ENCODE assay signal across 1 cellular context in the genomic region with DNA sequence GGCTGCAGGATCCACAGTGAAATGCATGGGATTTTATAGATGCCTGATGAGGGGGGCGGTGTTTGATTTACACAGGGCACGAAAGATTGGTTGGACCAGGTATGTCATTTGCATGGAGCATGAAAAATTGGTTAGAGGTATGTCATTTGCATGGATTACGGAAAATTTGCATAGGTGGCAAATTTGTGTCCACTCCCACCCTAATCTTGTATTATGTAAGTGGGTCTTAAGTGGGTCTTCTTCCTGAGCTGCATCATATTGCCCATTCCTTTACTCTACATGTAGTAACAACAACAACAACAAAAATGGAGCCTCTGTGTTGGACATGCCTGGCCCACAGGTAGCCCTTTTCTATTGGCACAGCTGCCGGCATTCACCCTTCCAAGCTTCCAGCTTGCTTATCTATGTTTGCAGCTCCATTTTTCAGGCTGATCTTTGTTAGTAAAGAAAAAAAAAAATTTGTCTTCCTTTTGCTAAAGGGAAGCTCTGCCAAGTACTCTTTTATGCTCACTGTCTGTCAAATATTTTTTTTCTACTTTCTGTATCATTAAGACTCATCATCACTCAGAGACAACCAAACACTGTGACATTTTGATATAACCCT.
A peak's percentile ranks its signal among the peaks of the same experiment; 100 is the strongest.
TF ChIP-seq lines count a peak whose summit lies in the region.

No MANE protein-coding gene starts in this region.

TF ChIP-seq in K562, 482 proteins besides CTCF, POLR2A, EP300 and RAD21 (continued from another document):
- TF ChIP-seq, protein P1, sequence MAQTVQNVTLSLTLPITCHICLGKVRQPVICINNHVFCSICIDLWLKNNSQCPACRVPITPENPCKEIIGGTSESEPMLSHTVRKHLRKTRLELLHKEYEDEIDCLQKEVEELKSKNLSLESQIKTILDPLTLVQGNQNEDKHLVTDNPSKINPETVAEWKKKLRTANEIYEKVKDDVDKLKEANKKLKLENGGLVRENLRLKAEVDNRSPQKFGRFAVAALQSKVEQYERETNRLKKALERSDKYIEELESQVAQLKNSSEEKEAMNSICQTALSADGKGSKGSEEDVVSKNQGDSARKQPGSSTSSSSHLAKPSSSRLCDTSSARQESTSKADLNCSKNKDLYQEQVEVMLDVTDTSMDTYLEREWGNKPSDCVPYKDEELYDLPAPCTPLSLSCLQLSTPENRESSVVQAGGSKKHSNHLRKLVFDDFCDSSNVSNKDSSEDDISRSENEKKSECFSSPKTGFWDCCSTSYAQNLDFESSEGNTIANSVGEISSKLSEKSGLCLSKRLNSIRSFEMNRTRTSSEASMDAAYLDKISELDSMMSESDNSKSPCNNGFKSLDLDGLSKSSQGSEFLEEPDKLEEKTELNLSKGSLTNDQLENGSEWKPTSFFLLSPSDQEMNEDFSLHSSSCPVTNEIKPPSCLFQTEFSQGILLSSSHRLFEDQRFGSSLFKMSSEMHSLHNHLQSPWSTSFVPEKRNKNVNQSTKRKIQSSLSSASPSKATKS (CRISPR knock-in tag; IDR thresholded peaks at IDR 0.05) = no peak
- TF ChIP-seq DDX20 (tag; IDR thresholded peaks at IDR 0.05; ENCODE audit: low read depth) (no peak), MED1 (CRISPR knock-in tag; IDR thresholded peaks at IDR 0.05; ENCODE audit: borderline replicate concordance) (no peak), TRIM24 (IDR thresholded peaks at IDR 0.05) (peak in 1 of 2 experiments; percentile 11; a peak in 1 of 4 replicates), ZNF384 (IDR thresholded peaks at IDR 0.05; ENCODE audit: low read depth, low read length) (peak; percentile 48), ZNF668 (CRISPR knock-in tag; IDR thresholded peaks at IDR 0.05) (no peak), BCL6 (CRISPR knock-in tag; IDR thresholded peaks at IDR 0.05) (no peak), ZNF143 (CRISPR knock-in tag; IDR thresholded peaks at IDR 0.05) (no peak), SMARCA4 (IDR thresholded peaks at IDR 0.05) (peak; percentile 39; the same call in 1 of the 2 replicates), MEF2A (IDR thresholded peaks at IDR 0.05; ENCODE audit: control insufficient read depth, low read depth, low read length) (no peak), WHSC1 (IDR thresholded peaks at IDR 0.05; ENCODE audit: low read length) (no peak), ZNF717 (CRISPR knock-in tag; IDR thresholded peaks at IDR 0.05) (no peak), MAFF (IDR thresholded peaks at IDR 0.05; ENCODE audit: low read length) (peak; percentile 77), HDGF (IDR thresholded peaks at IDR 0.05) (no peak), NFIC (IDR thresholded peaks at IDR 0.05) (no peak), ZSCAN29 (IDR thresholded peaks at IDR 0.05) (no peak), ASH1L (IDR thresholded peaks at IDR 0.05; ENCODE audit: borderline replicate concordance, low read depth, partially characterized antibody) (no peak), TAL1 (IDR thresholded peaks at IDR 0.05) (peak; percentile 30; the same call in 1 of the 2 replicates), PHF20 (IDR thresholded peaks at IDR 0.05; ENCODE audit: partially characterized antibody) (no peak), ZKSCAN1 (IDR thresholded peaks at IDR 0.05; ENCODE audit: low read depth, low read length) (no peak), ARID2 (IDR thresholded peaks at IDR 0.05) (no peak), ZNF79 (CRISPR knock-in tag; IDR thresholded peaks at IDR 0.05; ENCODE audit: low read depth) (no peak), ZNF316 (IDR thresholded peaks at IDR 0.05) (peak; percentile 95), NFXL1 (CRISPR knock-in tag; IDR thresholded peaks at IDR 0.05) (no peak), TFAM (CRISPR knock-in tag; conservative IDR thresholded peaks at IDR 0.05) (no peak), KLF6 (CRISPR knock-in tag; IDR thresholded peaks at IDR 0.05; ENCODE audit: borderline replicate concordance) (no peak), ZBTB1 (CRISPR knock-in tag; IDR thresholded peaks at IDR 0.05; ENCODE audit: borderline replicate concordance, low read depth) (no peak), RBM14 (IDR thresholded peaks at IDR 0.05; ENCODE audit: borderline replicate concordance, insufficient read depth, low read depth, low read length) (no peak), BRD4 (IDR thresholded peaks at IDR 0.05) (no peak), HDAC2 (IDR thresholded peaks at IDR 0.05) (peak; percentile 17; the same call in 1 of the 2 replicates), TCF3 (CRISPR knock-in tag; IDR thresholded peaks at IDR 0.05) (peak; percentile 41; the same call in 1 of the 2 replicates), CHD2 (IDR thresholded peaks at IDR 0.05; ENCODE audit: low read depth, low read length) (no peak), MTA2 (IDR thresholded peaks at IDR 0.05; ENCODE audit: low read depth) (0 out of 2 replicates have a peak, but pooled peaks have one; percentile 39), ZNF3 (CRISPR knock-in tag; IDR thresholded peaks at IDR 0.05) (no peak), ZNF232 (CRISPR knock-in tag; IDR thresholded peaks at IDR 0.05) (no peak), TEAD4 (IDR thresholded peaks at IDR 0.05; ENCODE audit: low read length) (peak; percentile 31), TEAD4 (CRISPR knock-in tag; IDR thresholded peaks at IDR 0.05; ENCODE audit: borderline replicate concordance) (no peak), SMARCE1 (IDR thresholded peaks at IDR 0.05) (no peak), ZNF766 (CRISPR knock-in tag; conservative IDR thresholded peaks at IDR 0.05) (no peak), RBM34 (IDR thresholded peaks at IDR 0.05; ENCODE audit: borderline replicate concordance, insufficient read depth, low read length) (no peak), MBD2 (IDR thresholded peaks at IDR 0.05; ENCODE audit: borderline replicate concordance, low read depth) (no peak), MAFG (tag; conservative IDR thresholded peaks at IDR 0.05) (peak; percentile 73), RBM15 (IDR thresholded peaks at IDR 0.05; ENCODE audit: insufficient read depth, low read length) (no peak), ZNF121 (CRISPR knock-in tag; conservative IDR thresholded peaks at IDR 0.05) (no peak)
- TF ChIP-seq, protein P2, sequence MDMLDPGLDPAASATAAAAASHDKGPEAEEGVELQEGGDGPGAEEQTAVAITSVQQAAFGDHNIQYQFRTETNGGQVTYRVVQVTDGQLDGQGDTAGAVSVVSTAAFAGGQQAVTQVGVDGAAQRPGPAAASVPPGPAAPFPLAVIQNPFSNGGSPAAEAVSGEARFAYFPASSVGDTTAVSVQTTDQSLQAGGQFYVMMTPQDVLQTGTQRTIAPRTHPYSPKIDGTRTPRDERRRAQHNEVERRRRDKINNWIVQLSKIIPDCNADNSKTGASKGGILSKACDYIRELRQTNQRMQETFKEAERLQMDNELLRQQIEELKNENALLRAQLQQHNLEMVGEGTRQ (CRISPR knock-in tag; IDR thresholded peaks at IDR 0.05) = no peak
- TF ChIP-seq, protein P3, sequence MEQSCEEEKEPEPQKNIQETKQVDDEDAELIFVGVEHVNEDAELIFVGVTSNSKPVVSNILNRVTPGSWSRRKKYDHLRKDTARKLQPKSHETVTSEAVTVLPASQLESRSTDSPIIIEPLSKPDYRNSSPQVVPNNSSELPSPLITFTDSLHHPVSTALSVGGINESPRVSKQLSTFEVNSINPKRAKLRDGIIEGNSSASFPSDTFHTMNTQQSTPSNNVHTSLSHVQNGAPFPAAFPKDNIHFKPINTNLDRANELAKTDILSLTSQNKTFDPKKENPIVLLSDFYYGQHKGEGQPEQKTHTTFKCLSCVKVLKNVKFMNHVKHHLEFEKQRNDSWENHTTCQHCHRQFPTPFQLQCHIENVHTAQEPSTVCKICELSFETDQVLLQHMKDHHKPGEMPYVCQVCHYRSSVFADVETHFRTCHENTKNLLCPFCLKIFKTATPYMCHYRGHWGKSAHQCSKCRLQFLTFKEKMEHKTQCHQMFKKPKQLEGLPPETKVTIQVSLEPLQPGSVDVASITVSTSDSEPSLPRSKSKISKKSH (CRISPR knock-in tag; IDR thresholded peaks at IDR 0.05) = no peak
- TF ChIP-seq, protein P4, sequence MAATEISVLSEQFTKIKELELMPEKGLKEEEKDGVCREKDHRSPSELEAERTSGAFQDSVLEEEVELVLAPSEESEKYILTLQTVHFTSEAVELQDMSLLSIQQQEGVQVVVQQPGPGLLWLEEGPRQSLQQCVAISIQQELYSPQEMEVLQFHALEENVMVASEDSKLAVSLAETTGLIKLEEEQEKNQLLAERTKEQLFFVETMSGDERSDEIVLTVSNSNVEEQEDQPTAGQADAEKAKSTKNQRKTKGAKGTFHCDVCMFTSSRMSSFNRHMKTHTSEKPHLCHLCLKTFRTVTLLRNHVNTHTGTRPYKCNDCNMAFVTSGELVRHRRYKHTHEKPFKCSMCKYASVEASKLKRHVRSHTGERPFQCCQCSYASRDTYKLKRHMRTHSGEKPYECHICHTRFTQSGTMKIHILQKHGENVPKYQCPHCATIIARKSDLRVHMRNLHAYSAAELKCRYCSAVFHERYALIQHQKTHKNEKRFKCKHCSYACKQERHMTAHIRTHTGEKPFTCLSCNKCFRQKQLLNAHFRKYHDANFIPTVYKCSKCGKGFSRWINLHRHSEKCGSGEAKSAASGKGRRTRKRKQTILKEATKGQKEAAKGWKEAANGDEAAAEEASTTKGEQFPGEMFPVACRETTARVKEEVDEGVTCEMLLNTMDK (IDR thresholded peaks at IDR 0.05; ENCODE audit: borderline replicate concordance, insufficient read depth, low read depth, low read length, poor library complexity, severe bottlenecking) = no peak
- TF ChIP-seq, protein P5, sequence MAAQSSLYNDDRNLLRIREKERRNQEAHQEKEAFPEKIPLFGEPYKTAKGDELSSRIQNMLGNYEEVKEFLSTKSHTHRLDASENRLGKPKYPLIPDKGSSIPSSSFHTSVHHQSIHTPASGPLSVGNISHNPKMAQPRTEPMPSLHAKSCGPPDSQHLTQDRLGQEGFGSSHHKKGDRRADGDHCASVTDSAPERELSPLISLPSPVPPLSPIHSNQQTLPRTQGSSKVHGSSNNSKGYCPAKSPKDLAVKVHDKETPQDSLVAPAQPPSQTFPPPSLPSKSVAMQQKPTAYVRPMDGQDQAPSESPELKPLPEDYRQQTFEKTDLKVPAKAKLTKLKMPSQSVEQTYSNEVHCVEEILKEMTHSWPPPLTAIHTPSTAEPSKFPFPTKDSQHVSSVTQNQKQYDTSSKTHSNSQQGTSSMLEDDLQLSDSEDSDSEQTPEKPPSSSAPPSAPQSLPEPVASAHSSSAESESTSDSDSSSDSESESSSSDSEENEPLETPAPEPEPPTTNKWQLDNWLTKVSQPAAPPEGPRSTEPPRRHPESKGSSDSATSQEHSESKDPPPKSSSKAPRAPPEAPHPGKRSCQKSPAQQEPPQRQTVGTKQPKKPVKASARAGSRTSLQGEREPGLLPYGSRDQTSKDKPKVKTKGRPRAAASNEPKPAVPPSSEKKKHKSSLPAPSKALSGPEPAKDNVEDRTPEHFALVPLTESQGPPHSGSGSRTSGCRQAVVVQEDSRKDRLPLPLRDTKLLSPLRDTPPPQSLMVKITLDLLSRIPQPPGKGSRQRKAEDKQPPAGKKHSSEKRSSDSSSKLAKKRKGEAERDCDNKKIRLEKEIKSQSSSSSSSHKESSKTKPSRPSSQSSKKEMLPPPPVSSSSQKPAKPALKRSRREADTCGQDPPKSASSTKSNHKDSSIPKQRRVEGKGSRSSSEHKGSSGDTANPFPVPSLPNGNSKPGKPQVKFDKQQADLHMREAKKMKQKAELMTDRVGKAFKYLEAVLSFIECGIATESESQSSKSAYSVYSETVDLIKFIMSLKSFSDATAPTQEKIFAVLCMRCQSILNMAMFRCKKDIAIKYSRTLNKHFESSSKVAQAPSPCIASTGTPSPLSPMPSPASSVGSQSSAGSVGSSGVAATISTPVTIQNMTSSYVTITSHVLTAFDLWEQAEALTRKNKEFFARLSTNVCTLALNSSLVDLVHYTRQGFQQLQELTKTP (IDR thresholded peaks at IDR 0.05; ENCODE audit: low read depth in 1 of 2, partially characterized antibody in 2 of 2) = no peak
- TF ChIP-seq, protein P6, sequence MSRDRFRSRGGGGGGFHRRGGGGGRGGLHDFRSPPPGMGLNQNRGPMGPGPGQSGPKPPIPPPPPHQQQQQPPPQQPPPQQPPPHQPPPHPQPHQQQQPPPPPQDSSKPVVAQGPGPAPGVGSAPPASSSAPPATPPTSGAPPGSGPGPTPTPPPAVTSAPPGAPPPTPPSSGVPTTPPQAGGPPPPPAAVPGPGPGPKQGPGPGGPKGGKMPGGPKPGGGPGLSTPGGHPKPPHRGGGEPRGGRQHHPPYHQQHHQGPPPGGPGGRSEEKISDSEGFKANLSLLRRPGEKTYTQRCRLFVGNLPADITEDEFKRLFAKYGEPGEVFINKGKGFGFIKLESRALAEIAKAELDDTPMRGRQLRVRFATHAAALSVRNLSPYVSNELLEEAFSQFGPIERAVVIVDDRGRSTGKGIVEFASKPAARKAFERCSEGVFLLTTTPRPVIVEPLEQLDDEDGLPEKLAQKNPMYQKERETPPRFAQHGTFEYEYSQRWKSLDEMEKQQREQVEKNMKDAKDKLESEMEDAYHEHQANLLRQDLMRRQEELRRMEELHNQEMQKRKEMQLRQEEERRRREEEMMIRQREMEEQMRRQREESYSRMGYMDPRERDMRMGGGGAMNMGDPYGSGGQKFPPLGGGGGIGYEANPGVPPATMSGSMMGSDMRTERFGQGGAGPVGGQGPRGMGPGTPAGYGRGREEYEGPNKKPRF (IDR thresholded peaks at IDR 0.05; ENCODE audit: low read depth, low read length) = no peak
